In genomic region chr18:10559566-10560456, GRCh38 we compare ENCODE assay signal across 8 cellular contexts. TPM values are rescaled to one million over a fixed set of nuclear protein-coding genes. Genes with fewer than 3 reads are reported as not detected.
DNase-seq lines count a peak whose midpoint lies in the region; ATAC-seq, FAIRE-seq and TF ChIP-seq lines count a peak whose summit lies in the region.

No MANE protein-coding gene starts in this region.

- peaks cover 5% of the 10 kb centered on the region for H3K4me1 Mint-ChIP-seq in activated CD4-positive, alpha-beta T cell treated with anti-CD3 and anti-CD28 coated beads, Interleukin-2, amount 10 ng/mL, durations not matched to agents 7 days and 5 days

- H3K27me3 ChIP-seq in WERI-Rb-1 (ENCODE audit: insufficient read depth, low read depth, severe bottlenecking) (no peaks in the 10 kb centered on the region), iPS-18a (ENCODE audit: control insufficient read depth, insufficient read depth, low read length) (no peaks in the 10 kb centered on the region), stomach (no peaks in the 10 kb centered on the region)

- no peak for TF ChIP-seq POLR2A in GM12892 (IDR thresholded peaks at IDR 0.05; ENCODE audit: low read depth, low read length)
- no peak for TF ChIP-seq POLR2A in stomach (IDR thresholded peaks at IDR 0.05)

- H3K27ac ChIP-seq in WERI-Rb-1 (no peak overlapping the region), iPS-18a (ENCODE audit: low read length) (no peak overlapping the region), stomach (peak overlapping the region in 1 of 5 donors; percentile 8)

- no peaks in the 10 kb centered on the region for H3K27me3 Mint-ChIP-seq in activated CD4-positive, alpha-beta T cell treated with anti-CD3 and anti-CD28 coated beads, Interleukin-2, amount 10 ng/mL, durations not matched to agents 7 days and 5 days

- no peak overlapping the region for H3K4me3 Mint-ChIP-seq in activated CD4-positive, alpha-beta T cell treated with anti-CD3 and anti-CD28 coated beads, Interleukin-2, amount 10 ng/mL, durations not matched to agents 7 days and 5 days

- H3K9ac ChIP-seq in iPS-18a (ENCODE audit: low read length), result no peak overlapping the region

- CTCF ChIA-PET in activated CD4-positive, alpha-beta T cell treated with anti-CD3 and anti-CD28 coated beads, Interleukin-2, amount 10 ng/mL, durations not matched to agents 7 days and 5 days (lab: Charles Lee), result interaction anchor here (1.0 to 1.5 kb wide), 4 partner anchors 9 to 132 kb away, joined by 3 to 5 read pairs (median 4); no protein-coding TSS in a partner anchor

- POLR2A ChIA-PET in activated CD4-positive, alpha-beta T cell treated with anti-CD3 and anti-CD28 coated beads, Interleukin-2, amount 10 ng/mL, durations not matched to agents 7 days and 5 days (lab: Charles Lee), result no interaction called here

- ATAC-seq in HG02571 (IDR thresholded peaks at IDR 0.05; ENCODE audit: unreplicated experiment) (peak; percentile 51), GM21786 (IDR thresholded peaks at IDR 0.05; ENCODE audit: unreplicated experiment) (no peak)

- H3K4me3 ChIP-seq in WERI-Rb-1 (ENCODE audit: low read depth, low read length), result peak overlapping the region; percentile 43
- peak overlapping the region; percentile 34 for H3K4me3 ChIP-seq in iPS-18a (ENCODE audit: low read length)
- H3K4me3 ChIP-seq in stomach, result peak overlapping the region; percentile 21 to 35 (median 29)

- intact Hi-C loops in stomach (cut with DNase I; ENCODE audit: low total_unique reads), result no loop called here

- 25 to 37% (median 34%) methylated on average over 17 of the region's 17 CpGs for WGBS in stomach, 5 donors

- no peaks in the 10 kb centered on the region for H3K9me3 Mint-ChIP-seq in activated CD4-positive, alpha-beta T cell treated with anti-CD3 and anti-CD28 coated beads, Interleukin-2, amount 10 ng/mL, durations not matched to agents 7 days and 5 days

- peak; percentile 14 for FAIRE-seq in GM12892 (lab: Jason Lieb, UNC)

- TF ChIP-seq EP300 in stomach (IDR thresholded peaks at IDR 0.05), result no peak

- TF ChIP-seq CTCF in WERI-Rb-1 (IDR thresholded peaks at IDR 0.05; ENCODE audit: low read depth, low read length) (no peak), stomach (IDR thresholded peaks at IDR 0.05) (no peak)

- H3K36me3 ChIP-seq in WERI-Rb-1, result peaks cover 7% of the 10 kb centered on the region
- peaks cover 16% of the 10 kb centered on the region for H3K36me3 ChIP-seq in iPS-18a (ENCODE audit: control insufficient read depth, low read depth, low read length)
- peaks cover 7 to 36% (median 33%) of the 10 kb centered on the region in 4 donors for H3K36me3 ChIP-seq in stomach

- peak; percentile 25 for DNase-seq in GM12892 (ENCODE audit: insufficient read length)
- DNase-seq in WERI-Rb-1, result peak; percentile 24
- DNase-seq in stomach, result no peak
- no peak for DNase-seq in midbrain (lab: John Stamatoyannopoulos, UW)
- DNase-seq in activated CD4-positive, alpha-beta T cell treated with anti-CD3 and anti-CD28 coated beads, Interleukin-2, amount 10 ng/mL, durations not matched to agents 7 days and 5 days, result no peak

- H3K36me3 Mint-ChIP-seq in activated CD4-positive, alpha-beta T cell treated with anti-CD3 and anti-CD28 coated beads, Interleukin-2, amount 10 ng/mL, durations not matched to agents 7 days and 5 days (ENCODE audit: low read depth), result peaks cover 17% of the 10 kb centered on the region

- no peaks in the 10 kb centered on the region for H3K4me1 ChIP-seq in iPS-18a (ENCODE audit: control insufficient read depth, low read depth, low read length)
- H3K4me1 ChIP-seq in stomach, result peaks cover 7 to 14% (median 12%) of the 10 kb centered on the region in 4 donors

- H3K9me3 ChIP-seq in WERI-Rb-1 (ENCODE audit: severe bottlenecking), result no peaks in the 10 kb centered on the region
- peaks cover 3% of the 10 kb centered on the region for H3K9me3 ChIP-seq in iPS-18a (ENCODE audit: control insufficient read depth, low read depth, low read length)
- no peaks in the 10 kb centered on the region for H3K9me3 ChIP-seq in stomach

- H3K27ac Mint-ChIP-seq in activated CD4-positive, alpha-beta T cell treated with anti-CD3 and anti-CD28 coated beads, Interleukin-2, amount 10 ng/mL, durations not matched to agents 7 days and 5 days, result no peak overlapping the region

RNA-seq across cellular contexts. Expression of gene NAPG, which starts 34.0 kb away (rescaled TPM):
- 25.1 TPM for polyA plus RNA-seq in GM12892 (2012; ENCODE audit: missing spikeins)
- 10 to 100 TPM in 3 of 5 donors, 1 to 10 TPM in 2; 5.5 to 83.7 (median 31.7) TPM for total RNA-seq in stomach
- polyA plus RNA-seq in stomach, result 10 to 100 TPM; 12.1 to 22.9 (median 12.4) TPM
- 10 to 100 TPM; 26.6 to 32.1 TPM for total RNA-seq in activated CD4-positive, alpha-beta T cell treated with anti-CD3 and anti-CD28 coated beads, Interleukin-2, amount 10 ng/mL, durations not matched to agents 7 days and 5 days

Comparison
In these comparisons a context has a peak if more than half of its experiments do, and no peak if none do; other contexts are left out.
1. DNase-seq: peak in GM12892 (single experiment) and WERI-Rb-1 (single experiment); none in stomach (single experiment), midbrain (single experiment) and activated CD4-positive, alpha-beta T cell treated with anti-CD3 and anti-CD28 coated beads, Interleukin-2, amount 10 ng/mL, durations not matched to agents 7 days and 5 days (single experiment).
2. Peak in every context shown above with its lines, with median percentiles within 50 percentile points of each other: H3K4me3 ChIP-seq.